ENCODE assay signal across 1 cellular context in genomic region chr6:26104457-26105108, GRCh38.
A peak's percentile ranks its signal among the peaks of the same experiment; 100 is the strongest.
TF ChIP-seq lines count a peak whose summit lies in the region.

No MANE protein-coding gene starts in this region.

TF ChIP-seq in HepG2, 621 proteins besides CTCF, POLR2A, EP300 and RAD21 (continued from another document and continues in another):
- TF ChIP-seq FOSL1 (CRISPR knock-in tag; IDR thresholded peaks at IDR 0.05; ENCODE audit: borderline replicate concordance) (peak; percentile 22; the same call in 1 of the 2 replicates), FUBP1 (CRISPR knock-in tag; IDR thresholded peaks at IDR 0.05; ENCODE audit: borderline replicate concordance) (0 out of 2 replicates have a peak, but pooled peaks have one; percentile 5), ATF4 (CRISPR knock-in tag; IDR thresholded peaks at IDR 0.05) (peak in 1 of 2 experiments; percentile 40; a peak in 2 of 4 replicates), ZNF605 (CRISPR knock-in tag; IDR thresholded peaks at IDR 0.05) (peak; percentile 82), STAG1 (CRISPR knock-in tag; IDR thresholded peaks at IDR 0.05) (peak; percentile 19; the same call in 1 of the 2 replicates), NCOR1 (IDR thresholded peaks at IDR 0.05; ENCODE audit: borderline replicate concordance, low read length) (peak; percentile 87), FOXO1 (CRISPR knock-in tag; IDR thresholded peaks at IDR 0.05) (peak; percentile 51; the same call in 1 of the 2 replicates), RARG (CRISPR knock-in tag; IDR thresholded peaks at IDR 0.05; ENCODE audit: low read depth) (no peak), JUND (CRISPR knock-in tag; IDR thresholded peaks at IDR 0.05) (peak; percentile 32; the same call in 1 of the 2 replicates), BCL6 (CRISPR knock-in tag; IDR thresholded peaks at IDR 0.05) (peak; percentile 97), ZBTB34 (CRISPR knock-in tag; IDR thresholded peaks at IDR 0.05) (peak; percentile 79; the same call in 1 of the 2 replicates), RXRB (CRISPR knock-in tag; IDR thresholded peaks at IDR 0.05; ENCODE audit: borderline replicate concordance) (peak; percentile 81), ZNF598 (CRISPR knock-in tag; IDR thresholded peaks at IDR 0.05; ENCODE audit: borderline replicate concordance) (peak; percentile 46; the same call in 1 of the 2 replicates), RFXAP (CRISPR knock-in tag; IDR thresholded peaks at IDR 0.05; ENCODE audit: borderline replicate concordance) (peak; percentile 87; the same call in 1 of the 2 replicates), ZNF746 (CRISPR knock-in tag; IDR thresholded peaks at IDR 0.05) (peak; percentile 72; the same call in 1 of the 2 replicates), HOXA3 (CRISPR knock-in tag; IDR thresholded peaks at IDR 0.05) (peak; percentile 79), ZHX1 (CRISPR knock-in tag; IDR thresholded peaks at IDR 0.05; ENCODE audit: low read depth) (no peak), PPARG (CRISPR knock-in tag; conservative IDR thresholded peaks at IDR 0.05) (peak; percentile 40; the same call in 1 of the 2 replicates), ZNF709 (CRISPR knock-in tag; IDR thresholded peaks at IDR 0.05) (0 out of 2 replicates have a peak, but pooled peaks have one; percentile 2), ATF5 (CRISPR knock-in tag; IDR thresholded peaks at IDR 0.05; ENCODE audit: low read depth) (no peak), ZNF670 (CRISPR knock-in tag; IDR thresholded peaks at IDR 0.05; ENCODE audit: borderline replicate concordance) (peak; percentile 81; the same call in 1 of the 2 replicates), SALL1 (CRISPR knock-in tag; IDR thresholded peaks at IDR 0.05) (peak; percentile 91), ZNF652 (CRISPR knock-in tag; IDR thresholded peaks at IDR 0.05; ENCODE audit: borderline replicate concordance, low read depth) (no peak), MTERF4 (CRISPR knock-in tag; IDR thresholded peaks at IDR 0.05) (0 out of 2 replicates have a peak, but pooled peaks have one; percentile 56), ZFP36 (IDR thresholded peaks at IDR 0.05; ENCODE audit: borderline replicate concordance, low read depth, low read length, partially characterized antibody) (peak; percentile 22), GATAD2A (CRISPR knock-in tag; IDR thresholded peaks at IDR 0.05) (peak; percentile 78), HMG20A (CRISPR knock-in tag; IDR thresholded peaks at IDR 0.05; ENCODE audit: borderline replicate concordance) (peak; percentile 67; the same call in 1 of the 2 replicates), PITX1 (CRISPR knock-in tag; IDR thresholded peaks at IDR 0.05) (peak; percentile 79), KLF12 (CRISPR knock-in tag; IDR thresholded peaks at IDR 0.05; ENCODE audit: borderline replicate concordance) (peak; percentile 53; the same call in 1 of the 2 replicates), FOXA1 (IDR thresholded peaks at IDR 0.05) (peak; percentile 71), FOXA1 (CRISPR knock-in tag; IDR thresholded peaks at IDR 0.05) (peak; percentile 97), ZNF577 (CRISPR knock-in tag; IDR thresholded peaks at IDR 0.05; ENCODE audit: borderline replicate concordance, low read depth) (no peak), MAX (IDR thresholded peaks at IDR 0.05) (peak; percentile 84), FOSL2 (CRISPR knock-in tag; IDR thresholded peaks at IDR 0.05) (peak; percentile 64), KLF9 (CRISPR knock-in tag; IDR thresholded peaks at IDR 0.05; ENCODE audit: low read depth) (no peak), NRL (CRISPR knock-in tag; IDR thresholded peaks at IDR 0.05; ENCODE audit: borderline replicate concordance) (0 out of 2 replicates have a peak, but pooled peaks have one; percentile 51), ZNF136 (CRISPR knock-in tag; IDR thresholded peaks at IDR 0.05; ENCODE audit: low read depth) (no peak; the same call in 1 of the 2 replicates), ZBTB33 (CRISPR knock-in tag; IDR thresholded peaks at IDR 0.05) (peak; percentile 30; the same call in 1 of the 2 replicates), ZFP37 (CRISPR knock-in tag; IDR thresholded peaks at IDR 0.05; ENCODE audit: borderline replicate concordance) (peak; percentile 66; the same call in 1 of the 2 replicates), SKI (IDR thresholded peaks at IDR 0.05; ENCODE audit: partially characterized antibody) (peak; percentile 25), PTBP1 (IDR thresholded peaks at IDR 0.05; ENCODE audit: low read depth, low read length, poor library complexity, severe bottlenecking) (no peak), ZMAT5 (CRISPR knock-in tag; IDR thresholded peaks at IDR 0.05; ENCODE audit: borderline replicate concordance, low read depth) (no peak), ARID3A (IDR thresholded peaks at IDR 0.05; ENCODE audit: low read depth, low read length) (peak; percentile 19; the same call in 1 of the 2 replicates), FOXP1 (IDR thresholded peaks at IDR 0.05) (no peak), FOXP1 (CRISPR knock-in tag; IDR thresholded peaks at IDR 0.05) (peak; percentile 69), ZNF766 (CRISPR knock-in tag; IDR thresholded peaks at IDR 0.05; ENCODE audit: borderline replicate concordance) (peak; percentile 68; the same call in 1 of the 2 replicates), ZNF747 (CRISPR knock-in tag; IDR thresholded peaks at IDR 0.05; ENCODE audit: borderline replicate concordance) (no peak), GABPB1 (CRISPR knock-in tag; IDR thresholded peaks at IDR 0.05) (peak; percentile 41; the same call in 1 of the 2 replicates), ZMYM3 (CRISPR knock-in tag; IDR thresholded peaks at IDR 0.05) (peak; percentile 77), ZSCAN5A (CRISPR knock-in tag; IDR thresholded peaks at IDR 0.05; ENCODE audit: borderline replicate concordance) (peak; percentile 81; the same call in 1 of the 2 replicates), MIER3 (CRISPR knock-in tag; IDR thresholded peaks at IDR 0.05; ENCODE audit: borderline replicate concordance) (0 out of 2 replicates have a peak, but pooled peaks have one; percentile 54), FOXK1 (CRISPR knock-in tag; IDR thresholded peaks at IDR 0.05; ENCODE audit: borderline replicate concordance, low read depth) (peak; percentile 90)
